In genomic region chr7:102410918-102411317, GRCh38 we compare ENCODE assay signal across 25 cellular contexts. TPM values are rescaled to one million over a fixed set of nuclear protein-coding genes. Genes with fewer than 3 reads are reported as not detected.
DNase-seq lines count a peak whose midpoint lies in the region; ATAC-seq, FAIRE-seq and TF ChIP-seq lines count a peak whose summit lies in the region.
"Had no signal": no experiment of that assay in that cellular context is flagged by ENCODE, and none has a peak within 500 bp of the region (broad histone marks: within the 10 kb centered on the region; RNA-seq: fewer than 3 reads in every experiment).

No MANE protein-coding gene starts in this region.

- peak overlapping the region; percentile 2 for H3K27ac Mint-ChIP-seq in activated CD4-positive, alpha-beta T cell treated with anti-CD3 and anti-CD28 coated beads for 36 hours
- peak overlapping the region; percentile 53 for H3K27ac Mint-ChIP-seq in activated B cell treated with CpG ODN at 0.5 μM for 24 hours
- peak overlapping the region; percentile 64 for H3K27ac Mint-ChIP-seq in stimulated activated effector memory CD8-positive, alpha-beta T cell treated with anti-CD3 and anti-CD28 coated beads, Interleukin-12 subunit alpha, Interleukin-12 subunit beta, amount 100 ng/mL, for 72 hours

- in situ Hi-C loops in HepG2 (cut with HindIII; ENCODE audit: extremely low pct_ligation_motif_present, low pct_unique_long_range_greater_than_20kb) = no loop called here

- H3K27ac ChIP-seq in HepG2 (ENCODE audit: extremely low read length, insufficient read depth, low read length) (no peak overlapping the region), right lobe of liver (no peak overlapping the region)
- H3K27ac ChIP-seq: 22Rv1 had no signal

- no peak for FAIRE-seq in HepG2 (lab: Jason Lieb, UNC)
- FAIRE-seq: D721Med, RCC 7860 had no signal

- H3K9me3 Mint-ChIP-seq in activated CD4-positive, alpha-beta T cell treated with anti-CD3 and anti-CD28 coated beads for 36 hours (ENCODE audit: low read depth) = no peaks in the 10 kb centered on the region
- peaks cover 5% of the 10 kb centered on the region for H3K9me3 Mint-ChIP-seq in activated B cell treated with CpG ODN at 0.5 μM for 24 hours
- H3K9me3 Mint-ChIP-seq in stimulated activated effector memory CD8-positive, alpha-beta T cell treated with anti-CD3 and anti-CD28 coated beads, Interleukin-12 subunit alpha, Interleukin-12 subunit beta, amount 100 ng/mL, for 72 hours = peaks cover 3% of the 10 kb centered on the region

- TF ChIP-seq POLR2A in HepG2 (IDR thresholded peaks at IDR 0.05; ENCODE audit: insufficient read depth in 1 of 2, low read depth in 2 of 2, low read length in 2 of 2) (no peak), right lobe of liver (IDR thresholded peaks at IDR 0.05) (no peak)

- no peak overlapping the region for H3K4me3 ChIP-seq in HepG2 (replicated peaks in 1 of 3; ENCODE audit: insufficient read depth in 1 of 3, low read depth in 2 of 3, low read length in 3 of 3)
- no peak overlapping the region for H3K4me3 ChIP-seq in right lobe of liver
- H3K4me3 ChIP-seq: MG63 had no signal

- H4K20me1 ChIP-seq in HepG2 (ENCODE audit: insufficient read depth, low read length) = peaks cover 16% of the 10 kb centered on the region; the same call in 1 of the 2 replicates

- H3K36me3 Mint-ChIP-seq in activated CD4-positive, alpha-beta T cell treated with anti-CD3 and anti-CD28 coated beads for 36 hours (ENCODE audit: low read depth) = peaks cover 67% of the 10 kb centered on the region
- H3K36me3 Mint-ChIP-seq in activated B cell treated with CpG ODN at 0.5 μM for 24 hours (ENCODE audit: low read depth) = peaks cover 79% of the 10 kb centered on the region
- H3K36me3 Mint-ChIP-seq in stimulated activated effector memory CD8-positive, alpha-beta T cell treated with anti-CD3 and anti-CD28 coated beads, Interleukin-12 subunit alpha, Interleukin-12 subunit beta, amount 100 ng/mL, for 72 hours = peaks cover 100% of the 10 kb centered on the region

- TF ChIP-seq CTCF in HepG2 (CRISPR knock-in tag; IDR thresholded peaks at IDR 0.05) (no peak), right lobe of liver (IDR thresholded peaks at IDR 0.05) (no peak), activated B cell treated with CpG ODN at 0.5 μM for 24 hours (IDR thresholded peaks at IDR 0.05) (no peak)

- H3K79me2 ChIP-seq in HepG2 (ENCODE audit: insufficient read depth, low read length) = no peaks in the 10 kb centered on the region

- H3K36me3 ChIP-seq in HepG2 (replicated peaks in 1 of 2; ENCODE audit: control insufficient read depth in 1 of 2, insufficient read depth in 2 of 2, low read length in 2 of 2) (peaks cover 28 to 82% of the 10 kb centered on the region in 2 experiments), right lobe of liver (peaks cover 0 to 53% (median 11%) of the 10 kb centered on the region in 4 donors)

- TF ChIP-seq EP300 in HepG2 (IDR thresholded peaks at IDR 0.05; ENCODE audit: low read depth in 2 of 2, low read length in 2 of 2) = no peak
- no peak for TF ChIP-seq EP300 in HepG2 (CRISPR knock-in tag; IDR thresholded peaks at IDR 0.05; ENCODE audit: borderline replicate concordance)

- no peak for TF ChIP-seq RAD21 in HepG2 (CRISPR knock-in tag; IDR thresholded peaks at IDR 0.05)

- no peak for ATAC-seq in activated CD4-positive, alpha-beta T cell treated with anti-CD3 and anti-CD28 coated beads for 36 hours
- ATAC-seq in HepG2 (no peak), right lobe of liver (no peak), activated B cell treated with CpG ODN at 0.5 μM for 24 hours (ENCODE audit: low read depth) (no peak), HG02642 (IDR thresholded peaks at IDR 0.05; ENCODE audit: poor library complexity, unreplicated experiment) (no peak), GM21786 (IDR thresholded peaks at IDR 0.05; ENCODE audit: unreplicated experiment) (no peak)
- no peak for ATAC-seq in stimulated activated effector memory CD8-positive, alpha-beta T cell treated with anti-CD3 and anti-CD28 coated beads, Interleukin-12 subunit alpha, Interleukin-12 subunit beta, amount 100 ng/mL, for 72 hours

- BruUV-seq in HepG2 (replicated peaks; lab: Mats Ljungman, UMichigan) = no TSS peak

- H3K9me3 ChIP-seq in HepG2 (ENCODE audit: low read length) = no peaks in the 10 kb centered on the region
- no peaks in the 10 kb centered on the region for H3K9me3 ChIP-seq in right lobe of liver
- H3K9me3 ChIP-seq: MG63 had no signal

- POLR2A ChIA-PET in activated CD4-positive, alpha-beta T cell treated with anti-CD3 and anti-CD28 coated beads for 36 hours (lab: Charles Lee) = no interaction called here
- POLR2A ChIA-PET in HepG2 (lab: Yijun Ruan, JAX) (no interaction called here), activated B cell treated with CpG ODN at 0.5 μM for 24 hours (lab: Charles Lee) (interaction anchor here (1.0 to 32.9 kb wide), 4 partner anchors 15 to 54 kb away, joined by 3 to 886 read pairs (median 155); partner anchors contain the start of genes ALKBH4, LRWD1 and ORAI2)

- no peak overlapping the region for H3K4me3 Mint-ChIP-seq in activated CD4-positive, alpha-beta T cell treated with anti-CD3 and anti-CD28 coated beads for 36 hours
- H3K4me3 Mint-ChIP-seq in activated B cell treated with CpG ODN at 0.5 μM for 24 hours = no peak overlapping the region
- H3K4me3 Mint-ChIP-seq in stimulated activated effector memory CD8-positive, alpha-beta T cell treated with anti-CD3 and anti-CD28 coated beads, Interleukin-12 subunit alpha, Interleukin-12 subunit beta, amount 100 ng/mL, for 72 hours = no peak overlapping the region

- intact Hi-C loops in activated CD4-positive, alpha-beta T cell treated with anti-CD3 and anti-CD28 coated beads for 36 hours (cut with DNase I, micrococcal nuclease) = no loop called here
- intact Hi-C loops in HepG2 (cut with micrococcal nuclease; ENCODE audit: unreplicated experiment) (no loop called here), right lobe of liver (cut with DNase I) (no loop called here), activated B cell treated with CpG ODN at 0.5 μM for 24 hours (cut with micrococcal nuclease) (no loop called here)

- peaks cover 17% of the 10 kb centered on the region for H3K4me1 Mint-ChIP-seq in activated CD4-positive, alpha-beta T cell treated with anti-CD3 and anti-CD28 coated beads for 36 hours
- H3K4me1 Mint-ChIP-seq in activated B cell treated with CpG ODN at 0.5 μM for 24 hours = peaks cover 67% of the 10 kb centered on the region
- peaks cover 28% of the 10 kb centered on the region for H3K4me1 Mint-ChIP-seq in stimulated activated effector memory CD8-positive, alpha-beta T cell treated with anti-CD3 and anti-CD28 coated beads, Interleukin-12 subunit alpha, Interleukin-12 subunit beta, amount 100 ng/mL, for 72 hours

- no peak for DNase-seq in activated CD4-positive, alpha-beta T cell treated with anti-CD3 and anti-CD28 coated beads for 36 hours
- DNase-seq in activated CD4-positive, alpha-beta T cell treated with anti-CD3 and anti-CD28 coated beads for 4 hours = no peak
- DNase-seq in HepG2 (ENCODE audit: low spot score) (no peak), right lobe of liver (no peak), activated B cell treated with CpG ODN at 0.5 μM for 24 hours (no peak)
- DNase-seq in stimulated activated effector memory CD8-positive, alpha-beta T cell treated with anti-CD3 and anti-CD28 coated beads, Interleukin-12 subunit alpha, Interleukin-12 subunit beta, amount 100 ng/mL, for 72 hours (ENCODE audit: low spot score in 2 of 2) = no peak
- DNase-seq: ACHN, DMS53, GDM1, GOT3, HCEC 1CT, MG63, NCI-H1417, NCI-H1694 treated with DMSO at 0.1 percent for 48 hours, NCI-H2081 treated with DMSO at 0.1 percent for 48 hours, NCI-H2171 treated with DMSO at 0.1 percent for 48 hours, NCI-H526, OCI-M1 had no signal

- no peak overlapping the region for H3K9ac ChIP-seq in HepG2 (ENCODE audit: insufficient read depth, low read depth, low read length)
- H3K9ac ChIP-seq: BLaER1 treated with 17β-estradiol and CSF1 and Interleukin-3, amounts not matched to agents 10 nM and 100 nM had no signal

- no peak overlapping the region for H2AFZ ChIP-seq in HepG2 (ENCODE audit: low read length)

- H3K4me2 ChIP-seq in HepG2 (ENCODE audit: low read depth, low read length) = no peak overlapping the region
- H3K4me2 ChIP-seq: BLaER1 treated with 17β-estradiol and CSF1 and Interleukin-3, amounts not matched to agents 10 nM and 100 nM had no signal

- WGBS in HepG2 (ENCODE audit: low lambda C conversion rate) = 96% methylated on average over 5 of the region's 5 CpGs
- 95% methylated on average over 4 of the region's 5 CpGs for WGBS in right lobe of liver (ENCODE audit: insufficient coverage, low coverage, low lambda C conversion rate, missing lambda C conversion rate)

- H3K27me3 ChIP-seq in HepG2 (ENCODE audit: control insufficient read depth in 1 of 2, insufficient read depth in 2 of 2, low read length in 2 of 2) = no peaks in the 10 kb centered on the region
- no peaks in the 10 kb centered on the region for H3K27me3 ChIP-seq in right lobe of liver
- H3K27me3 ChIP-seq: BLaER1 treated with 17β-estradiol and CSF1 and Interleukin-3, amounts not matched to agents 10 nM and 100 nM; MG63 had no signal

- CTCF ChIA-PET in activated CD4-positive, alpha-beta T cell treated with anti-CD3 and anti-CD28 coated beads for 36 hours (lab: Charles Lee) = interaction anchor here (0.6 to 1.6 kb wide), 3 partner anchors 15 to 1143 kb away, joined by 3 to 5 read pairs (median 3); partner anchors contain the start of gene PRKRIP1
- CTCF ChIA-PET in HepG2 (lab: Yijun Ruan, JAX; ENCODE audit: low intra/inter-chr PET ratio, low total read pairs) (no interaction called here), activated B cell treated with CpG ODN at 0.5 μM for 24 hours (lab: Charles Lee) (interaction anchor here (0.9 to 11.1 kb wide), 4 partner anchors 15 to 37 kb away, joined by 4 to 219 read pairs (median 20); partner anchors contain the start of gene PRKRIP1)

- H3K4me1 ChIP-seq in HepG2 (ENCODE audit: insufficient read depth, low read length) (no peaks in the 10 kb centered on the region), right lobe of liver (no peaks in the 10 kb centered on the region)

- no peaks in the 10 kb centered on the region for H3K27me3 Mint-ChIP-seq in activated CD4-positive, alpha-beta T cell treated with anti-CD3 and anti-CD28 coated beads for 36 hours
- no peaks in the 10 kb centered on the region for H3K27me3 Mint-ChIP-seq in activated B cell treated with CpG ODN at 0.5 μM for 24 hours

RNA-seq across cellular contexts. Expression of gene PRKRIP1, which starts 14.8 kb away (rescaled TPM):
- total RNA-seq in activated CD4-positive, alpha-beta T cell treated with anti-CD3 and anti-CD28 coated beads for 36 hours = 10 to 100 TPM; 26.2 to 31.4 TPM
- total RNA-seq in HepG2 (2016; rRNA removed; fragmentation: Illumina TruSeq; extraction: Trizol) (13.2 and 16.8 TPM in 2 replicates), right lobe of liver (1 to 10 TPM; 6.1 to 9.8 (median 8.9) TPM), activated B cell treated with CpG ODN at 0.5 μM for 24 hours (38.8 and 39.7 TPM in 2 replicates)
- total RNA-seq in HepG2 (2016; cell fraction: cytosol; rRNA removed; fragmentation: Illumina TruSeq; extraction: Trizol; ENCODE audit: low read depth) = 6.5 and 6.6 TPM in 2 replicates
- total RNA-seq in HepG2 (2016; cell fraction: insoluble cytoplasmic fraction; rRNA removed; fragmentation: Illumina TruSeq; extraction: Trizol) = 12.1 and 15.9 TPM in 2 replicates
- 7.9 and 8.7 TPM in 2 replicates for total RNA-seq in HepG2 (2016; cell fraction: membrane; rRNA removed; fragmentation: Illumina TruSeq; extraction: Trizol)
- 11.8 and 15.0 TPM in 2 replicates for total RNA-seq in HepG2 (2016; cell fraction: nucleus; rRNA removed; fragmentation: Illumina TruSeq; extraction: Trizol)
- 13.2 and 16.4 TPM in 2 replicates for polyA plus RNA-seq in HepG2 (2011; rRNA removed)
- 10.2 and 11.6 TPM in 2 replicates for polyA plus RNA-seq in HepG2 (2011; cell fraction: cytosol; rRNA removed)
- polyA plus RNA-seq in HepG2 (2011; cell fraction: nucleus; rRNA removed) = 65.4 and 70.0 TPM in 2 replicates
- polyA plus RNA-seq in HepG2 (2012) = 14.2 and 15.7 TPM in 2 replicates
- 4.3 and 5.8 TPM in 2 replicates for polyA plus RNA-seq in HepG2 (2016; cell fraction: cytosol; fragmentation: Illumina TruSeq; extraction: Trizol; ENCODE audit: low read depth)
- polyA plus RNA-seq in HepG2 (2016; cell fraction: insoluble cytoplasmic fraction; fragmentation: Illumina TruSeq; extraction: Trizol; ENCODE audit: low read depth) = 15.0 TPM in 2 replicates
- 6.4 and 7.8 TPM in 2 replicates for polyA plus RNA-seq in HepG2 (2016; cell fraction: membrane; fragmentation: Illumina TruSeq; extraction: Trizol; ENCODE audit: low read depth)
- polyA plus RNA-seq in HepG2 (2016; cell fraction: nucleus; fragmentation: Illumina TruSeq; extraction: Trizol; ENCODE audit: insufficient read depth, low read depth) = 40.8 and 41.7 TPM in 2 replicates
- polyA minus RNA-seq in HepG2 (2011; rRNA and poly(A)+ RNA removed; ENCODE audit: low replicate concordance) = 6.2 and 6.6 TPM in 2 replicates
- 3.4 and 4.0 TPM in 2 replicates for polyA minus RNA-seq in HepG2 (2011; cell fraction: cytosol; rRNA and poly(A)+ RNA removed)
- polyA minus RNA-seq in HepG2 (2011; cell fraction: nucleus; rRNA and poly(A)+ RNA removed) = 14.5 and 17.1 TPM in 2 replicates

RNA-seq across cellular contexts. Expression of gene ORAI2, which starts 22.5 kb away (rescaled TPM):
- 10 to 100 TPM; 20.8 to 25.1 TPM for total RNA-seq in activated CD4-positive, alpha-beta T cell treated with anti-CD3 and anti-CD28 coated beads for 36 hours
- total RNA-seq in HepG2 (2016; rRNA removed; fragmentation: Illumina TruSeq; extraction: Trizol) (6.0 and 6.1 TPM in 2 replicates), right lobe of liver (1 to 10 TPM; 1.2 to 4.2 (median 2.6) TPM), activated B cell treated with CpG ODN at 0.5 μM for 24 hours (167 and 184 TPM in 2 replicates)
- total RNA-seq in HepG2 (2016; cell fraction: cytosol; rRNA removed; fragmentation: Illumina TruSeq; extraction: Trizol; ENCODE audit: low read depth) = 2.1 and 3.0 TPM in 2 replicates
- total RNA-seq in HepG2 (2016; cell fraction: insoluble cytoplasmic fraction; rRNA removed; fragmentation: Illumina TruSeq; extraction: Trizol) = 3.2 and 5.4 TPM in 2 replicates
- total RNA-seq in HepG2 (2016; cell fraction: membrane; rRNA removed; fragmentation: Illumina TruSeq; extraction: Trizol) = 6.5 and 8.2 TPM in 2 replicates
- total RNA-seq in HepG2 (2016; cell fraction: nucleus; rRNA removed; fragmentation: Illumina TruSeq; extraction: Trizol) = 2.8 and 3.3 TPM in 2 replicates
- 3.0 and 5.6 TPM in 2 replicates for polyA plus RNA-seq in HepG2 (2011; rRNA removed)
- polyA plus RNA-seq in HepG2 (2011; cell fraction: cytosol; rRNA removed) = 4.7 and 7.5 TPM in 2 replicates
- polyA plus RNA-seq in HepG2 (2011; cell fraction: nucleus; rRNA removed) = 4.1 and 5.2 TPM in 2 replicates
- polyA plus RNA-seq in HepG2 (2012) = 2.1 and 3.0 TPM in 2 replicates
- polyA plus RNA-seq in HepG2 (2016; cell fraction: cytosol; fragmentation: Illumina TruSeq; extraction: Trizol; ENCODE audit: low read depth) = 3.6 and 4.2 TPM in 2 replicates
- polyA plus RNA-seq in HepG2 (2016; cell fraction: insoluble cytoplasmic fraction; fragmentation: Illumina TruSeq; extraction: Trizol; ENCODE audit: low read depth) = 4.2 and 4.4 TPM in 2 replicates
- polyA plus RNA-seq in HepG2 (2016; cell fraction: membrane; fragmentation: Illumina TruSeq; extraction: Trizol; ENCODE audit: low read depth) = 7.2 and 7.3 TPM in 2 replicates
- polyA plus RNA-seq in HepG2 (2016; cell fraction: nucleus; fragmentation: Illumina TruSeq; extraction: Trizol; ENCODE audit: insufficient read depth, low read depth) = 3.2 and 3.6 TPM in 2 replicates
- 17.1 and 29.8 TPM in 2 replicates for polyA minus RNA-seq in HepG2 (2011; rRNA and poly(A)+ RNA removed; ENCODE audit: low replicate concordance)
- 3.8 and 4.9 TPM in 2 replicates for polyA minus RNA-seq in HepG2 (2011; cell fraction: cytosol; rRNA and poly(A)+ RNA removed)
- 1.7 and 3.0 TPM in 2 replicates for polyA minus RNA-seq in HepG2 (2011; cell fraction: nucleus; rRNA and poly(A)+ RNA removed)

RNA-seq across cellular contexts. Expression of gene ALKBH4, which starts 53.7 kb away (rescaled TPM):
- 1 to 10 TPM; 6.1 to 9.1 TPM for total RNA-seq in activated CD4-positive, alpha-beta T cell treated with anti-CD3 and anti-CD28 coated beads for 36 hours
- 8.7 and 8.8 TPM in 2 replicates for total RNA-seq in HepG2 (2016; rRNA removed; fragmentation: Illumina TruSeq; extraction: Trizol)
- 2.1 and 2.5 TPM in 2 replicates for total RNA-seq in HepG2 (2016; cell fraction: cytosol; rRNA removed; fragmentation: Illumina TruSeq; extraction: Trizol; ENCODE audit: low read depth)
- 6.9 and 9.3 TPM in 2 replicates for total RNA-seq in HepG2 (2016; cell fraction: insoluble cytoplasmic fraction; rRNA removed; fragmentation: Illumina TruSeq; extraction: Trizol)
- total RNA-seq in HepG2 (2016; cell fraction: membrane; rRNA removed; fragmentation: Illumina TruSeq; extraction: Trizol) = 6.9 and 7.4 TPM in 2 replicates
- total RNA-seq in HepG2 (2016; cell fraction: nucleus; rRNA removed; fragmentation: Illumina TruSeq; extraction: Trizol) = 3.8 and 3.9 TPM in 2 replicates
- polyA plus RNA-seq in HepG2 (2011; rRNA removed) = 2.6 and 3.4 TPM in 2 replicates
- polyA plus RNA-seq in HepG2 (2011; cell fraction: cytosol; rRNA removed) = 3.1 and 5.0 TPM in 2 replicates
- 3.8 and 3.9 TPM in 2 replicates for polyA plus RNA-seq in HepG2 (2011; cell fraction: nucleus; rRNA removed)
- 3.5 and 3.6 TPM in 2 replicates for polyA plus RNA-seq in HepG2 (2012)
- polyA plus RNA-seq in HepG2 (2016; cell fraction: cytosol; fragmentation: Illumina TruSeq; extraction: Trizol; ENCODE audit: low read depth) = 2.2 and 2.6 TPM in 2 replicates
- polyA plus RNA-seq in HepG2 (2016; cell fraction: insoluble cytoplasmic fraction; fragmentation: Illumina TruSeq; extraction: Trizol; ENCODE audit: low read depth) = 7.8 and 9.2 TPM in 2 replicates
- 4.0 and 4.1 TPM in 2 replicates for polyA plus RNA-seq in HepG2 (2016; cell fraction: membrane; fragmentation: Illumina TruSeq; extraction: Trizol; ENCODE audit: low read depth)
- polyA plus RNA-seq in HepG2 (2016; cell fraction: nucleus; fragmentation: Illumina TruSeq; extraction: Trizol; ENCODE audit: insufficient read depth, low read depth) = 6.3 and 7.8 TPM in 2 replicates
- polyA minus RNA-seq in HepG2 (2011; rRNA and poly(A)+ RNA removed; ENCODE audit: low replicate concordance) = 3.9 and 4.8 TPM in 2 replicates
- polyA minus RNA-seq in HepG2 (2011; cell fraction: cytosol; rRNA and poly(A)+ RNA removed) = 1.2 and 2.4 TPM in 2 replicates
- polyA minus RNA-seq in HepG2 (2011; cell fraction: nucleus; rRNA and poly(A)+ RNA removed) = 3.6 and 5.1 TPM in 2 replicates
- 10 to 100 TPM in 1 of 6 experiments, 1 to 10 TPM in 5; 3.7 to 11.7 (median 5.6) TPM for total RNA-seq in right lobe of liver
- 7.8 and 8.1 TPM in 2 replicates for total RNA-seq in activated B cell treated with CpG ODN at 0.5 μM for 24 hours

RNA-seq across cellular contexts. Expression of gene LRWD1, which starts 53.9 kb away (rescaled TPM):
- total RNA-seq in activated CD4-positive, alpha-beta T cell treated with anti-CD3 and anti-CD28 coated beads for 36 hours = 10 to 100 TPM; 13.6 to 14.4 TPM
- total RNA-seq in HepG2 (2016; rRNA removed; fragmentation: Illumina TruSeq; extraction: Trizol) (14.5 and 16.3 TPM in 2 replicates), right lobe of liver (10 to 100 TPM in 4 of 6 experiments, 1 to 10 TPM in 2; 8.3 to 15.5 (median 12.9) TPM), activated B cell treated with CpG ODN at 0.5 μM for 24 hours (20.6 and 28.8 TPM in 2 replicates)
- 6.5 and 7.5 TPM in 2 replicates for total RNA-seq in HepG2 (2016; cell fraction: cytosol; rRNA removed; fragmentation: Illumina TruSeq; extraction: Trizol; ENCODE audit: low read depth)
- 14.1 and 16.9 TPM in 2 replicates for total RNA-seq in HepG2 (2016; cell fraction: insoluble cytoplasmic fraction; rRNA removed; fragmentation: Illumina TruSeq; extraction: Trizol)
- total RNA-seq in HepG2 (2016; cell fraction: membrane; rRNA removed; fragmentation: Illumina TruSeq; extraction: Trizol) = 9.7 and 10.1 TPM in 2 replicates
- total RNA-seq in HepG2 (2016; cell fraction: nucleus; rRNA removed; fragmentation: Illumina TruSeq; extraction: Trizol) = 10.3 and 12.9 TPM in 2 replicates
- 8.5 and 12.7 TPM in 2 replicates for polyA plus RNA-seq in HepG2 (2011; rRNA removed)
- 7.5 and 11.4 TPM in 2 replicates for polyA plus RNA-seq in HepG2 (2011; cell fraction: cytosol; rRNA removed)
- polyA plus RNA-seq in HepG2 (2011; cell fraction: nucleus; rRNA removed) = 30.8 and 31.0 TPM in 2 replicates
- 4.2 and 6.2 TPM in 2 replicates for polyA plus RNA-seq in HepG2 (2012)
- polyA plus RNA-seq in HepG2 (2016; cell fraction: cytosol; fragmentation: Illumina TruSeq; extraction: Trizol; ENCODE audit: low read depth) = 4.2 and 4.7 TPM in 2 replicates
- polyA plus RNA-seq in HepG2 (2016; cell fraction: insoluble cytoplasmic fraction; fragmentation: Illumina TruSeq; extraction: Trizol; ENCODE audit: low read depth) = 13.6 and 16.5 TPM in 2 replicates
- polyA plus RNA-seq in HepG2 (2016; cell fraction: membrane; fragmentation: Illumina TruSeq; extraction: Trizol; ENCODE audit: low read depth) = 5.9 TPM in 2 replicates
- polyA plus RNA-seq in HepG2 (2016; cell fraction: nucleus; fragmentation: Illumina TruSeq; extraction: Trizol; ENCODE audit: insufficient read depth, low read depth) = 19.3 and 20.0 TPM in 2 replicates
- polyA minus RNA-seq in HepG2 (2011; rRNA and poly(A)+ RNA removed; ENCODE audit: low replicate concordance) = 17.3 and 19.5 TPM in 2 replicates
- polyA minus RNA-seq in HepG2 (2011; cell fraction: cytosol; rRNA and poly(A)+ RNA removed) = 6.9 and 9.8 TPM in 2 replicates
- 4.5 and 6.4 TPM in 2 replicates for polyA minus RNA-seq in HepG2 (2011; cell fraction: nucleus; rRNA and poly(A)+ RNA removed)

RNA-seq across cellular contexts. Expression of gene SPDYE6, which starts 54.7 kb away (rescaled TPM):
- not detected for total RNA-seq in activated CD4-positive, alpha-beta T cell treated with anti-CD3 and anti-CD28 coated beads for 36 hours
- 0.07 TPM in 1 of 2 replicates, not detected in the other for total RNA-seq in HepG2 (2016; rRNA removed; fragmentation: Illumina TruSeq; extraction: Trizol)
- 0.20 TPM in 1 of 2 replicates, not detected in the other for total RNA-seq in HepG2 (2016; cell fraction: cytosol; rRNA removed; fragmentation: Illumina TruSeq; extraction: Trizol; ENCODE audit: low read depth)
- total RNA-seq in HepG2 (2016; cell fraction: insoluble cytoplasmic fraction; rRNA removed; fragmentation: Illumina TruSeq; extraction: Trizol) = not detected in 2 replicates
- total RNA-seq in HepG2 (2016; cell fraction: membrane; rRNA removed; fragmentation: Illumina TruSeq; extraction: Trizol) = 0.19 TPM in 1 of 2 replicates, not detected in the other
- total RNA-seq in HepG2 (2016; cell fraction: nucleus; rRNA removed; fragmentation: Illumina TruSeq; extraction: Trizol) = not detected in 2 replicates
- polyA plus RNA-seq in HepG2 (2011; rRNA removed) = not detected in 2 replicates
- not detected in 2 replicates for polyA plus RNA-seq in HepG2 (2011; cell fraction: cytosol; rRNA removed)
- polyA plus RNA-seq in HepG2 (2011; cell fraction: nucleus; rRNA removed) = not detected in 2 replicates
- polyA plus RNA-seq in HepG2 (2012) = 0.48 and 0.79 TPM in 2 replicates
- not detected in 2 replicates for polyA plus RNA-seq in HepG2 (2016; cell fraction: cytosol; fragmentation: Illumina TruSeq; extraction: Trizol; ENCODE audit: low read depth)
- polyA plus RNA-seq in HepG2 (2016; cell fraction: insoluble cytoplasmic fraction; fragmentation: Illumina TruSeq; extraction: Trizol; ENCODE audit: low read depth) = not detected in 2 replicates
- polyA plus RNA-seq in HepG2 (2016; cell fraction: membrane; fragmentation: Illumina TruSeq; extraction: Trizol; ENCODE audit: low read depth) = not detected in 2 replicates
- polyA plus RNA-seq in HepG2 (2016; cell fraction: nucleus; fragmentation: Illumina TruSeq; extraction: Trizol; ENCODE audit: insufficient read depth, low read depth) = not detected in 2 replicates
- polyA minus RNA-seq in HepG2 (2011; rRNA and poly(A)+ RNA removed; ENCODE audit: low replicate concordance) = not detected in 2 replicates
- not detected in 2 replicates for polyA minus RNA-seq in HepG2 (2011; cell fraction: cytosol; rRNA and poly(A)+ RNA removed)
- polyA minus RNA-seq in HepG2 (2011; cell fraction: nucleus; rRNA and poly(A)+ RNA removed) = not detected in 2 replicates
- not detected for total RNA-seq in right lobe of liver
- not detected in 2 replicates for total RNA-seq in activated B cell treated with CpG ODN at 0.5 μM for 24 hours
- total RNA-seq: LHCN-M2 had no signal

Comparison
In these comparisons a context has a peak if more than half of its experiments do, and no peak if none do; other contexts are left out.
1. H3K27ac Mint-ChIP-seq: peak in every context shown above with its lines; median percentile 64 in stimulated activated effector memory CD8-positive, alpha-beta T cell treated with anti-CD3 and anti-CD28 coated beads, Interleukin-12 subunit alpha, Interleukin-12 subunit beta, amount 100 ng/mL, for 72 hours; 53 in activated B cell treated with CpG ODN at 0.5 μM for 24 hours; 2 in activated CD4-positive, alpha-beta T cell treated with anti-CD3 and anti-CD28 coated beads for 36 hours.